ENCODE assay signal across 24 cellular contexts in genomic region chr5:40074801-40075200, GRCh38.
DNase-seq lines count a peak whose midpoint lies in the region; ATAC-seq, FAIRE-seq and TF ChIP-seq lines count a peak whose summit lies in the region.
"Had no signal": no experiment of that assay in that cellular context is flagged by ENCODE, and none has a peak within 500 bp of the region (broad histone marks: within the 10 kb centered on the region; RNA-seq: fewer than 3 reads in every experiment).

No MANE protein-coding gene starts in this region.

- H3K27ac Mint-ChIP-seq in type B pancreatic cell = no peak overlapping the region
- no peak overlapping the region for H3K27ac Mint-ChIP-seq in activated CD8-positive, alpha-beta T cell treated with anti-CD3 and anti-CD28 coated beads for 36 hours
- H3K27ac Mint-ChIP-seq: CD4-positive, alpha-beta T cell had no signal

- no peak overlapping the region for H3K4me2 ChIP-seq in OCI-LY7 (ENCODE audit: low read length)
- H3K4me2 ChIP-seq: BLaER1 treated with 17β-estradiol and CSF1 and Interleukin-3, amounts not matched to agents 10 nM and 100 nM had no signal

- no peaks in the 10 kb centered on the region for H4K20me1 ChIP-seq in OCI-LY7 (ENCODE audit: insufficient read depth, low read length)
- H4K20me1 ChIP-seq: BLaER1 treated with 17β-estradiol and CSF1 and Interleukin-3, amounts not matched to agents 10 nM and 100 nM had no signal

- no peaks in the 10 kb centered on the region for H3K36me3 ChIP-seq in OCI-LY7 (ENCODE audit: insufficient read depth, low read length)
- H3K36me3 ChIP-seq in heart right ventricle = no peaks in the 10 kb centered on the region
- H3K36me3 ChIP-seq: BLaER1 treated with 17β-estradiol and CSF1 and Interleukin-3, amounts not matched to agents 10 nM and 100 nM had no signal

- 85 to 88% methylated on average over 1 of the region's 1 CpG for WGBS in heart right ventricle, 2 donors

- BruUV-seq in OCI-LY7 (replicated peaks; lab: Mats Ljungman, UMichigan) = no TSS peak

- H3K4me1 Mint-ChIP-seq in type B pancreatic cell (ENCODE audit: unreplicated experiment) = no peaks in the 10 kb centered on the region
- H3K4me1 Mint-ChIP-seq in activated CD8-positive, alpha-beta T cell treated with anti-CD3 and anti-CD28 coated beads for 36 hours (ENCODE audit: low read depth) = no peaks in the 10 kb centered on the region

- no peak overlapping the region for H3K27ac ChIP-seq in OCI-LY7 (ENCODE audit: low read depth, low read length, poor library complexity, severe bottlenecking)
- no peak overlapping the region for H3K27ac ChIP-seq in heart right ventricle
- H3K27ac ChIP-seq: BLaER1 treated with 17β-estradiol and CSF1 and Interleukin-3, amounts not matched to agents 10 nM and 100 nM had no signal

- H3K36me3 Mint-ChIP-seq in type B pancreatic cell = no peaks in the 10 kb centered on the region
- H3K36me3 Mint-ChIP-seq in activated CD8-positive, alpha-beta T cell treated with anti-CD3 and anti-CD28 coated beads for 36 hours (ENCODE audit: low read depth) = no peaks in the 10 kb centered on the region

- no peak for ATAC-seq in heart right ventricle
- no peak for ATAC-seq in activated CD8-positive, alpha-beta T cell treated with anti-CD3 and anti-CD28 coated beads for 36 hours
- no peak for ATAC-seq in GM19328 (IDR thresholded peaks at IDR 0.05; ENCODE audit: unreplicated experiment)
- ATAC-seq: GM12878, HCT116 had no signal

- POLR2A ChIA-PET in OCI-LY7 (lab: Charles Lee) = no interaction called here
- POLR2A ChIA-PET in activated CD8-positive, alpha-beta T cell treated with anti-CD3 and anti-CD28 coated beads for 36 hours (lab: Charles Lee) = no interaction called here

- FAIRE-seq in D721Med (lab: Jason Lieb, UNC) = peak; percentile 67
- FAIRE-seq: GM12878 had no signal

- H2AFZ ChIP-seq in OCI-LY7 (ENCODE audit: low read length) = no peak overlapping the region

- CTCF ChIA-PET in OCI-LY7 (lab: Charles Lee; ENCODE audit: unreplicated experiment) = no interaction called here
- CTCF ChIA-PET in activated CD8-positive, alpha-beta T cell treated with anti-CD3 and anti-CD28 coated beads for 36 hours (lab: Charles Lee) = no interaction called here

- no peaks in the 10 kb centered on the region for H3K9me3 ChIP-seq in OCI-LY7 (ENCODE audit: low read length)
- no peaks in the 10 kb centered on the region for H3K9me3 ChIP-seq in heart right ventricle

- H3K9me2 ChIP-seq in OCI-LY7 (ENCODE audit: insufficient read depth, low read length) = no peaks in the 10 kb centered on the region

- intact Hi-C loops in OCI-LY7 (cut with micrococcal nuclease; ENCODE audit: unreplicated experiment) (no loop called here), heart right ventricle (cut with DNase I) (no loop called here)
- intact Hi-C loops in activated CD8-positive, alpha-beta T cell treated with anti-CD3 and anti-CD28 coated beads for 36 hours (cut with micrococcal nuclease) = no loop called here

- H3K79me2 ChIP-seq in OCI-LY7 (ENCODE audit: insufficient read depth, low read depth, low read length) = no peaks in the 10 kb centered on the region

- H3K4me3 ChIP-seq in OCI-LY7 (ENCODE audit: low read depth, low read length, poor library complexity, severe bottlenecking) (no peak overlapping the region), heart right ventricle (no peak overlapping the region)
- H3K4me3 ChIP-seq: BLaER1 treated with 17β-estradiol and CSF1 and Interleukin-3, amounts not matched to agents 10 nM and 100 nM; GM12878 had no signal

- no peaks in the 10 kb centered on the region for H3K27me3 Mint-ChIP-seq in type B pancreatic cell
- peaks cover 7% of the 10 kb centered on the region for H3K27me3 Mint-ChIP-seq in activated CD8-positive, alpha-beta T cell treated with anti-CD3 and anti-CD28 coated beads for 36 hours
- H3K27me3 Mint-ChIP-seq: CD4-positive, alpha-beta T cell had no signal

- TF ChIP-seq CTCF in D721Med (IDR thresholded peaks at IDR 0.05; ENCODE audit: insufficient read depth, missing control alignments) = no peak
- TF ChIP-seq CTCF in OCI-LY7 (conservative IDR thresholded peaks at IDR 0.05; ENCODE audit: low read length) = 0 out of 2 replicates have a peak, but pooled peaks have one; percentile 4
- peak; percentile 27 for TF ChIP-seq CTCF in type B pancreatic cell (conservative IDR thresholded peaks at IDR 0.05)
- no peak for TF ChIP-seq CTCF in heart right ventricle (IDR thresholded peaks at IDR 0.05)
- TF ChIP-seq CTCF in activated CD8-positive, alpha-beta T cell treated with anti-CD3 and anti-CD28 coated beads for 36 hours (IDR thresholded peaks at IDR 0.05) = no peak

- H3K4me1 ChIP-seq in OCI-LY7 (ENCODE audit: insufficient read depth, low read length, poor library complexity, severe bottlenecking) (no peaks in the 10 kb centered on the region), heart right ventricle (no peaks in the 10 kb centered on the region)
- H3K4me1 ChIP-seq: BLaER1 treated with 17β-estradiol and CSF1 and Interleukin-3, amounts not matched to agents 10 nM and 100 nM had no signal

- H3K27me3 ChIP-seq in heart right ventricle = no peaks in the 10 kb centered on the region
- H3K27me3 ChIP-seq: BLaER1 treated with 17β-estradiol and CSF1 and Interleukin-3, amounts not matched to agents 10 nM and 100 nM had no signal

- H3K9me3 Mint-ChIP-seq in type B pancreatic cell = no peaks in the 10 kb centered on the region
- no peaks in the 10 kb centered on the region for H3K9me3 Mint-ChIP-seq in activated CD8-positive, alpha-beta T cell treated with anti-CD3 and anti-CD28 coated beads for 36 hours
- H3K9me3 Mint-ChIP-seq: CD4-positive, alpha-beta T cell had no signal

- no peak for DNase-seq in D721Med (ENCODE audit: insufficient read length, low spot score)
- DNase-seq in OCI-LY7 (ENCODE audit: low spot score) = no peak
- peak; percentile 25 for DNase-seq in fibroblast of peridontal ligament (ENCODE audit: extremely low read depth)
- no peak for DNase-seq in type B pancreatic cell (ENCODE audit: extremely low spot score, unreplicated experiment)
- DNase-seq in heart right ventricle = no peak
- no peak for DNase-seq in activated CD8-positive, alpha-beta T cell treated with anti-CD3 and anti-CD28 coated beads for 36 hours
- DNase-seq: AML-193; CD4-positive, alpha-beta T cell; DMS79; EL; GDM1; NCI-H1092; NCI-H1436; NCI-H187; NCI-H2081 treated with DMSO at 0.1 percent for 48 hours; NCI-H446; NCI-H526; NK-92 treated with Interleukin-12 subunit alpha and Interleukin-12 subunit beta, amount 100 ng/mL, for 24 hours; RPMI8226; SHP77 had no signal

- no peak overlapping the region for H3K4me3 Mint-ChIP-seq in type B pancreatic cell
- H3K4me3 Mint-ChIP-seq in activated CD8-positive, alpha-beta T cell treated with anti-CD3 and anti-CD28 coated beads for 36 hours = no peak overlapping the region
- H3K4me3 Mint-ChIP-seq: CD4-positive, alpha-beta T cell had no signal

Comparison
In these comparisons a context has a peak if more than half of its experiments do, and no peak if none do; other contexts are left out.
1. CTCF ChIP-seq: peak in OCI-LY7 (single experiment) and type B pancreatic cell (single experiment); none in D721Med (single experiment), heart right ventricle (0 of 9) and activated CD8-positive, alpha-beta T cell treated with anti-CD3 and anti-CD28 coated beads for 36 hours (single experiment).